In genomic region chr17:39979865-39980401, GRCh38 we compare ENCODE assay signal across 1 cellular context.
TF ChIP-seq lines count a peak whose summit lies in the region.

No MANE protein-coding gene starts in this region.

TF ChIP-seq in K562, 482 proteins besides CTCF, POLR2A, EP300 and RAD21 (continued from another document):
- no peak for TF ChIP-seq ZNF449 (CRISPR knock-in tag; IDR thresholded peaks at IDR 0.05)
- no peak for TF ChIP-seq SIX5 (IDR thresholded peaks at IDR 0.05; ENCODE audit: borderline replicate concordance in 1 of 2, insufficient read depth in 1 of 2, low read depth in 1 of 2, low read length in 2 of 2)
- no peak for TF ChIP-seq ADNP (tag; IDR thresholded peaks at IDR 0.05)
- TF ChIP-seq KLF13 (tag; IDR thresholded peaks at IDR 0.05; ENCODE audit: borderline replicate concordance, low read depth), result no peak
- no peak for TF ChIP-seq RFX7 (CRISPR knock-in tag; IDR thresholded peaks at IDR 0.05)
- no peak for TF ChIP-seq PYGO2 (tag; IDR thresholded peaks at IDR 0.05)
- no peak for TF ChIP-seq ZNF764 (CRISPR knock-in tag; IDR thresholded peaks at IDR 0.05; ENCODE audit: low read depth)
- TF ChIP-seq TCFL5 (CRISPR knock-in tag; conservative IDR thresholded peaks at IDR 0.05), result no peak
- peak; percentile 79 for TF ChIP-seq POLR2H (tag; IDR thresholded peaks at IDR 0.05; ENCODE audit: low read depth)
- TF ChIP-seq ZNF431 (CRISPR knock-in tag; IDR thresholded peaks at IDR 0.05), result no peak
- no peak for TF ChIP-seq PURB (CRISPR knock-in tag; IDR thresholded peaks at IDR 0.05; ENCODE audit: low read depth)
